ENCODE assay signal across 18 cellular contexts in genomic region chr18:13032173-13032572, GRCh38. TPM values are rescaled to one million over a fixed set of nuclear protein-coding genes. Genes with fewer than 3 reads are reported as not detected.
A peak's percentile ranks its signal among the peaks of the same experiment; 100 is the strongest.
DNase-seq lines count a peak whose midpoint lies in the region; ATAC-seq and TF ChIP-seq lines count a peak whose summit lies in the region.
"Had no signal": no experiment of that assay in that cellular context is flagged by ENCODE, and none has a peak within 500 bp of the region (broad histone marks: within the 10 kb centered on the region; RNA-seq: fewer than 3 reads in every experiment).

No MANE protein-coding gene starts in this region.

- H3K4me1 Mint-ChIP-seq in activated CD4-positive, alpha-beta T cell treated with anti-CD3 and anti-CD28 coated beads, Interleukin-2, amount 10 ng/mL, durations not matched to agents 24 days and 14 days = peaks cover 18% of the 10 kb centered on the region
- no peaks in the 10 kb centered on the region for H3K4me1 Mint-ChIP-seq in CD4-positive, alpha-beta T cell (ENCODE audit: low read depth)
- peaks cover 14% of the 10 kb centered on the region for H3K4me1 Mint-ChIP-seq in activated CD8-positive, alpha-beta T cell treated with anti-CD3 and anti-CD28 coated beads, Interleukin-2, amount 10 ng/mL, durations not matched to agents 7 days and 5 days (ENCODE audit: low read depth)
- H3K4me1 Mint-ChIP-seq in memory B cell = no peaks in the 10 kb centered on the region
- H3K4me1 Mint-ChIP-seq: B cell had no signal

- no peaks in the 10 kb centered on the region for H3K9me3 Mint-ChIP-seq in activated CD4-positive, alpha-beta T cell treated with anti-CD3 and anti-CD28 coated beads, Interleukin-2, amount 10 ng/mL, durations not matched to agents 24 days and 14 days
- H3K9me3 Mint-ChIP-seq in CD4-positive, alpha-beta T cell = no peaks in the 10 kb centered on the region
- H3K9me3 Mint-ChIP-seq in activated CD8-positive, alpha-beta T cell treated with anti-CD3 and anti-CD28 coated beads, Interleukin-2, amount 10 ng/mL, durations not matched to agents 7 days and 5 days (ENCODE audit: insufficient read depth) = no peaks in the 10 kb centered on the region
- no peaks in the 10 kb centered on the region for H3K9me3 Mint-ChIP-seq in memory B cell
- H3K9me3 Mint-ChIP-seq: IgD-negative memory B cell had no signal

- CTCF ChIA-PET in CD4-positive, alpha-beta T cell (lab: Charles Lee) = no interaction called here
- CTCF ChIA-PET in activated CD8-positive, alpha-beta T cell treated with anti-CD3 and anti-CD28 coated beads, Interleukin-2, amount 10 ng/mL, durations not matched to agents 7 days and 5 days (lab: Charles Lee) = interaction anchor here (1.6 kb wide), 1 partner anchor 11 kb away, joined by 3 read pairs; no protein-coding TSS in a partner anchor

- peak; percentile 42 for DNase-seq in activated CD4-positive, alpha-beta T cell treated with anti-CD3 and anti-CD28 coated beads, Interleukin-2, amount 10 ng/mL, durations not matched to agents 24 days and 14 days
- no peak for DNase-seq in activated CD4-positive, alpha-beta T cell treated with anti-CD3 and anti-CD28 coated beads, Interleukin-2, amount 50 U/mL, for 48 hours
- DNase-seq in CD4-positive, alpha-beta T cell = no peak
- DNase-seq in activated CD8-positive, alpha-beta T cell treated with anti-CD3 and anti-CD28 coated beads, Interleukin-2, amount 10 ng/mL, durations not matched to agents 7 days and 5 days = no peak
- DNase-seq in memory B cell (ENCODE audit: low spot score in 2 of 2) (no peak), GM03348 (ENCODE audit: low spot score) (no peak), SKM-1 treated with dmso at 0.1 percent for 144 hours (lab: John Stamatoyannopoulos, UW; ENCODE audit: unreplicated experiment) (no peak), HuH-7 (ENCODE audit: low spot score) (no peak)
- DNase-seq: GOT3, Karpas-422, NCI-H1417 treated with DMSO at 0.1 percent for 48 hours, NCI-H1930, NCI-H446 treated with DMSO at 0.1 percent for 48 hours, NCI-H69 had no signal

- no peak overlapping the region for H3K27ac ChIP-seq in CD4-positive, alpha-beta T cell (ENCODE audit: low read depth, low read length)

- no peak for TF ChIP-seq CTCF in CD4-positive, alpha-beta T cell (IDR thresholded peaks at IDR 0.05)

- H3K27me3 Mint-ChIP-seq in activated CD4-positive, alpha-beta T cell treated with anti-CD3 and anti-CD28 coated beads, Interleukin-2, amount 10 ng/mL, durations not matched to agents 24 days and 14 days = no peaks in the 10 kb centered on the region
- H3K27me3 Mint-ChIP-seq in CD4-positive, alpha-beta T cell = no peaks in the 10 kb centered on the region
- H3K27me3 Mint-ChIP-seq in activated CD8-positive, alpha-beta T cell treated with anti-CD3 and anti-CD28 coated beads, Interleukin-2, amount 10 ng/mL, durations not matched to agents 7 days and 5 days (ENCODE audit: low read depth) = no peaks in the 10 kb centered on the region
- no peaks in the 10 kb centered on the region for H3K27me3 Mint-ChIP-seq in memory B cell
- H3K27me3 Mint-ChIP-seq: B cell, IgD-negative memory B cell had no signal

- H3K27ac Mint-ChIP-seq in activated CD4-positive, alpha-beta T cell treated with anti-CD3 and anti-CD28 coated beads, Interleukin-2, amount 10 ng/mL, durations not matched to agents 24 days and 14 days = peak overlapping the region; percentile 25
- peak overlapping the region; percentile 4 for H3K27ac Mint-ChIP-seq in CD4-positive, alpha-beta T cell
- H3K27ac Mint-ChIP-seq in activated CD8-positive, alpha-beta T cell treated with anti-CD3 and anti-CD28 coated beads, Interleukin-2, amount 10 ng/mL, durations not matched to agents 7 days and 5 days = peak overlapping the region; percentile 2
- peak overlapping the region; percentile 3 for H3K27ac Mint-ChIP-seq in memory B cell
- H3K27ac Mint-ChIP-seq: B cell had no signal

- H3K36me3 Mint-ChIP-seq in activated CD4-positive, alpha-beta T cell treated with anti-CD3 and anti-CD28 coated beads, Interleukin-2, amount 10 ng/mL, durations not matched to agents 24 days and 14 days (ENCODE audit: low read depth) = peaks cover 58% of the 10 kb centered on the region
- H3K36me3 Mint-ChIP-seq in CD4-positive, alpha-beta T cell (ENCODE audit: low read depth) = peaks cover 87% of the 10 kb centered on the region
- peaks cover 70% of the 10 kb centered on the region for H3K36me3 Mint-ChIP-seq in activated CD8-positive, alpha-beta T cell treated with anti-CD3 and anti-CD28 coated beads, Interleukin-2, amount 10 ng/mL, durations not matched to agents 7 days and 5 days (ENCODE audit: low read depth)
- H3K36me3 Mint-ChIP-seq in memory B cell = peaks cover 41% of the 10 kb centered on the region

- H3K27me3 ChIP-seq in CD4-positive, alpha-beta T cell (ENCODE audit: control insufficient read depth, insufficient read depth, low read length) = no peaks in the 10 kb centered on the region

- no peak overlapping the region for H3K4me3 Mint-ChIP-seq in activated CD4-positive, alpha-beta T cell treated with anti-CD3 and anti-CD28 coated beads, Interleukin-2, amount 10 ng/mL, durations not matched to agents 24 days and 14 days
- H3K4me3 Mint-ChIP-seq in CD4-positive, alpha-beta T cell = no peak overlapping the region
- no peak overlapping the region for H3K4me3 Mint-ChIP-seq in activated CD8-positive, alpha-beta T cell treated with anti-CD3 and anti-CD28 coated beads, Interleukin-2, amount 10 ng/mL, durations not matched to agents 7 days and 5 days
- no peak overlapping the region for H3K4me3 Mint-ChIP-seq in memory B cell
- H3K4me3 Mint-ChIP-seq: B cell had no signal

- intact Hi-C loops in activated CD4-positive, alpha-beta T cell treated with anti-CD3 and anti-CD28 coated beads, Interleukin-2, amount 10 ng/mL, durations not matched to agents 24 days and 14 days (cut with micrococcal nuclease) = no loop called here
- intact Hi-C loops in CD4-positive, alpha-beta T cell (cut with DNase I, micrococcal nuclease) = no loop called here

- ATAC-seq in CD4-positive, alpha-beta T cell (ENCODE audit: poor library complexity) = no peak
- no peak for ATAC-seq in activated CD8-positive, alpha-beta T cell treated with anti-CD3 and anti-CD28 coated beads, Interleukin-2, amount 10 ng/mL, durations not matched to agents 7 days and 5 days
- ATAC-seq in memory B cell (ENCODE audit: low read depth) = no peak
- ATAC-seq: HCT116, Right ventricle myocardium inferior had no signal

- H3K9me3 ChIP-seq in CD4-positive, alpha-beta T cell (ENCODE audit: control insufficient read depth, low read length) = no peaks in the 10 kb centered on the region

- POLR2A ChIA-PET in CD4-positive, alpha-beta T cell (lab: Charles Lee) = no interaction called here
- POLR2A ChIA-PET in activated CD8-positive, alpha-beta T cell treated with anti-CD3 and anti-CD28 coated beads, Interleukin-2, amount 10 ng/mL, durations not matched to agents 7 days and 5 days (lab: Charles Lee) = no interaction called here

RNA-seq across cellular contexts. Expression of gene CEP192, which starts 41.0 kb away (rescaled TPM):
- total RNA-seq in activated CD4-positive, alpha-beta T cell treated with anti-CD3 and anti-CD28 coated beads, Interleukin-2, amount 10 ng/mL, durations not matched to agents 24 days and 14 days = 31.4 and 34.7 TPM in 2 replicates
- 10 to 100 TPM; 23.4 to 25.0 TPM for total RNA-seq in CD4-positive, alpha-beta T cell
- total RNA-seq in activated CD8-positive, alpha-beta T cell treated with anti-CD3 and anti-CD28 coated beads, Interleukin-2, amount 10 ng/mL, durations not matched to agents 7 days and 5 days = 10 to 100 TPM; 55.9 to 61.0 TPM
